ENCODE assay signal across 16 cellular contexts in the genomic region with DNA sequence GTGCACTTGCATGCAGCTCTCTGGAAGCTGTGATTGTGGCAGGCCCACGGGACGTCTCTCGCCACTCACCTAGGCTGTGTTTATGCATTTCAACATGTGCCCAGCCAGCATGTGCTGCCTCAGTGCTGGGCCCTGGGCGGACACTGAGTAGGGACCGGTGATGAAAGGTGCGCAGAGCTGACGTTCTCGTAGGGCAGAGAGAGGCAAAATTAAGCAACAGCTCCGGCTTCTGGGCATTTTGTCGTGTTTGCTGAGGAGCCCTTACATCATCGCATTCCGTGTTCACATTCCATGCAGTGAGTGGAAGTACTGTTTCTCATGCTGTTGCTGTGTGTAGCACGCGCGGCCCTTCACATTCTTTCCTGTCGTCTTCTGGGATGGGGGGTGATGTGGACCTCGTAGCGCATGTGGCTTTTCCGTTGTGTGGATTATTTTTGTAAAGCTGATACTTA. TPM values are rescaled to one million over a fixed set of nuclear protein-coding genes. Genes with fewer than 3 reads are reported as not detected.
DNase-seq lines count a peak whose midpoint lies in the region; ATAC-seq, FAIRE-seq and TF ChIP-seq lines count a peak whose summit lies in the region.
"Had no signal": no experiment of that assay in that cellular context is flagged by ENCODE, and none has a peak within 500 bp of the region (broad histone marks: within the 10 kb centered on the region; RNA-seq: fewer than 3 reads in every experiment).

No MANE protein-coding gene starts in this region.

- H3K27me3 ChIP-seq in SJCRH30: no peaks in the 10 kb centered on the region
- H3K27me3 ChIP-seq: colonic mucosa, uterus had no signal

- TF ChIP-seq RAD21 in A549 (conservative IDR thresholded peaks at IDR 0.05 in 1 of 2, IDR thresholded peaks at IDR 0.05 in 1 of 2): no peak

- H3K36me3 ChIP-seq in mucosa of descending colon (ENCODE audit: low read depth): no peaks in the 10 kb centered on the region
- H3K36me3 ChIP-seq in SJCRH30: no peaks in the 10 kb centered on the region
- H3K36me3 ChIP-seq: colonic mucosa, uterus, WERI-Rb-1 had no signal

- H3K4me3 Mint-ChIP-seq in effector memory CD8-positive, alpha-beta T cell: no peak overlapping the region

- no peak overlapping the region for H3K27ac Mint-ChIP-seq in effector memory CD8-positive, alpha-beta T cell

- H3K4me1 Mint-ChIP-seq in effector memory CD8-positive, alpha-beta T cell (ENCODE audit: low read depth in 2 of 2): peaks cover 5 to 6% of the 10 kb centered on the region in 2 donors

- no peak overlapping the region for H3K4me2 ChIP-seq in A549

- POLR2A ChIA-PET in A549 (lab: Yijun Ruan, JAX): no interaction called here

- no peak for FAIRE-seq in A549 (lab: Jason Lieb, UNC)
- FAIRE-seq: A204.1 had no signal

- CTCF ChIA-PET in A549 (lab: Yijun Ruan, JAX): interaction anchor here (0.7 to 6.3 kb wide), 12 partner anchors 8 to 734 kb away, joined by 3 to 129 read pairs (median 20); no protein-coding TSS in a partner anchor

- H3K27me3 Mint-ChIP-seq in effector memory CD8-positive, alpha-beta T cell: no peaks in the 10 kb centered on the region

- H3K36me3 Mint-ChIP-seq in effector memory CD8-positive, alpha-beta T cell (ENCODE audit: insufficient read depth): peaks cover 4% of the 10 kb centered on the region

- no peaks in the 10 kb centered on the region for H3K9me3 ChIP-seq in A549
- no peaks in the 10 kb centered on the region for H3K9me3 ChIP-seq in mucosa of descending colon
- H3K9me3 ChIP-seq in SJCRH30 (replicated peaks): no peaks in the 10 kb centered on the region
- H3K9me3 ChIP-seq: colonic mucosa, uterus had no signal

- H3K27ac ChIP-seq in A549 (no peak overlapping the region), SJCRH30 (no peak overlapping the region)
- H3K27ac ChIP-seq: colonic mucosa, uterus, WERI-Rb-1 had no signal

- DNase-seq in A549 (ENCODE audit: low read depth in 1 of 2, low spot score in 1 of 2) (no peak), LHCN-M2 (ENCODE audit: low read depth) (peak; percentile 65), fibroblast of pulmonary artery (ENCODE audit: low read depth) (peak; percentile 96), mucosa of descending colon (peak in 1 of 3 donors; percentile 23), NCI-H69 (lab: John Stamatoyannopoulos, UW) (no peak), SJCRH30 (no peak)
- no peak for DNase-seq in effector memory CD8-positive, alpha-beta T cell
- DNase-seq: colonic mucosa, GDM1, Kasumi-1, NCI-H2171 treated with DMSO at 0.1 percent for 48 hours, uterus, WERI-Rb-1 had no signal

- no peak for TF ChIP-seq EP300 in A549 (IDR thresholded peaks at IDR 0.05)

- WGBS in A549 (ENCODE audit: missing lambda C conversion rate): 87% methylated on average over 19 of the region's 19 CpGs

- no peak for TF ChIP-seq POLR2A in A549 (IDR thresholded peaks at IDR 0.05; ENCODE audit: low read length)

- ATAC-seq in A549 (no peak), mucosa of descending colon (peak; percentile 19), HG02798 (IDR thresholded peaks at IDR 0.05; ENCODE audit: poor library complexity, unreplicated experiment) (no peak)
- ATAC-seq in effector memory CD8-positive, alpha-beta T cell (replicated peaks): no peak

- H3K4me3 ChIP-seq in A549 (no peak overlapping the region), fibroblast of pulmonary artery (replicated peaks; ENCODE audit: low read depth, low read length) (no peak overlapping the region), mucosa of descending colon (no peak overlapping the region), SJCRH30 (no peak overlapping the region)
- H3K4me3 ChIP-seq: colonic mucosa, uterus had no signal

- H3K9me3 Mint-ChIP-seq in effector memory CD8-positive, alpha-beta T cell: no peaks in the 10 kb centered on the region

- intact Hi-C loops in mucosa of descending colon (cut with DNase I, micrococcal nuclease): loop anchor here in 1 of 2 donors (10.0 kb wide), 1 partner anchor 323 kb away; no protein-coding TSS in a partner anchor

- H3K4me1 ChIP-seq in A549 (no peaks in the 10 kb centered on the region), mucosa of descending colon (ENCODE audit: low read depth) (no peaks in the 10 kb centered on the region), SJCRH30 (no peaks in the 10 kb centered on the region)
- H3K4me1 ChIP-seq: colonic mucosa, uterus had no signal

- TF ChIP-seq CTCF in A549 (IDR thresholded peaks at IDR 0.05) (no peak), fibroblast of pulmonary artery (IDR thresholded peaks at IDR 0.05; ENCODE audit: low read length, missing control alignments) (no peak), mucosa of descending colon (IDR thresholded peaks at IDR 0.05) (no peak)

TF ChIP-seq in A549, 52 proteins besides CTCF, POLR2A, EP300 and RAD21:
- TF ChIP-seq NR3C1 (IDR thresholded peaks at IDR 0.05) (no peak), POLR2AphosphoS2 (conservative IDR thresholded peaks at IDR 0.05; ENCODE audit: low read length) (no peak), NPAS2 (CRISPR knock-in tag; IDR thresholded peaks at IDR 0.05; ENCODE audit: borderline replicate concordance) (no peak), MAFK (IDR thresholded peaks at IDR 0.05; ENCODE audit: partially characterized antibody) (peak; percentile 1), ESRRA (IDR thresholded peaks at IDR 0.05; ENCODE audit: borderline replicate concordance, low read length) (no peak), HEYL (CRISPR knock-in tag; IDR thresholded peaks at IDR 0.05) (no peak), CBX8 (IDR thresholded peaks at IDR 0.05) (no peak)

RNA-seq across cellular contexts. Expression of a gene that starts 50.5 kb away (rescaled TPM):
- polyA plus RNA-seq in A549 (2011; rRNA removed): not detected in 2 replicates
- not detected in 2 replicates for polyA plus RNA-seq in A549 (2012; cell fraction: cytosol; rRNA removed)
- not detected in 2 replicates for polyA plus RNA-seq in A549 (2012; cell fraction: nucleus; rRNA removed)
- not detected in 3 replicates for polyA plus RNA-seq in A549 (2017; fragmentation: RNase III; extraction: RNeasy Plus Mini Kit Qiagen cat#74134 plus additional on column Dnase treatment)
- not detected in 2 replicates for polyA minus RNA-seq in A549 (2011; rRNA and poly(A)+ RNA removed)
- not detected in 2 replicates for total RNA-seq in LHCN-M2 (2014; rRNA removed)
- not detected for polyA plus RNA-seq in LHCN-M2 (2012)
- 1 to 10 TPM; 2.5 to 3.7 (median 3.0) TPM for total RNA-seq in mucosa of descending colon
- total RNA-seq in SJCRH30 (2014; rRNA removed; shearing (Covaris generic)): not detected in 2 replicates
- total RNA-seq: RPMI7951 had no signal

Comparison
In these comparisons a context has a peak if more than half of its experiments do, and no peak if none do; other contexts are left out.
1. DNase-seq: peak in LHCN-M2 (single experiment) and fibroblast of pulmonary artery (single experiment); none in A549 (0 of 2), NCI-H69 (single experiment), SJCRH30 (0 of 2) and effector memory CD8-positive, alpha-beta T cell (0 of 3).